Comparison of ENCODE assay signal across 17 cellular contexts in genomic region chr14:28157887-28158791, GRCh38.
A peak's percentile ranks its signal among the peaks of the same experiment; 100 is the strongest.
DNase-seq lines count a peak whose midpoint lies in the region; ATAC-seq and TF ChIP-seq lines count a peak whose summit lies in the region.
"Had no signal": no experiment of that assay in that cellular context is flagged by ENCODE, and none has a peak within 500 bp of the region (broad histone marks: within the 10 kb centered on the region; RNA-seq: fewer than 3 reads in every experiment).

No MANE protein-coding gene starts in this region.

- intact Hi-C loops in left ventricle myocardium superior (cut with micrococcal nuclease) (no loop called here), left ventricle myocardium inferior (cut with micrococcal nuclease) (no loop called here)
- intact Hi-C loops in activated CD4-positive, alpha-beta T cell treated with anti-CD3 and anti-CD28 coated beads for 36 hours (cut with DNase I, micrococcal nuclease), result no loop called here

- H2BK12ac ChIP-seq in neuronal stem cell (ENCODE audit: low read length), result peak overlapping the region; percentile 22

- peaks cover 4% of the 10 kb centered on the region for H3K9me3 ChIP-seq in left ventricle myocardium inferior (replicated peaks)
- H3K9me3 ChIP-seq in neuronal stem cell (replicated peaks in 1 of 2; ENCODE audit: control insufficient read depth in 2 of 2, insufficient read depth in 1 of 2, low read depth in 1 of 2, low read length in 2 of 2), result no peaks in the 10 kb centered on the region
- H3K9me3 ChIP-seq: HAP-1, Peyer's patch, SJSA1 had no signal

- H4K91ac ChIP-seq in neuronal stem cell (ENCODE audit: low read depth, low read length, poor library complexity), result peak overlapping the region; percentile 43

- no peak overlapping the region for H3K4me3 Mint-ChIP-seq in activated CD4-positive, alpha-beta T cell treated with anti-CD3 and anti-CD28 coated beads for 36 hours

- no peak overlapping the region for H2BK5ac ChIP-seq in neuronal stem cell (ENCODE audit: low read length)

- H3K14ac ChIP-seq in neuronal stem cell (ENCODE audit: low read length), result peak overlapping the region; percentile 94

- H3K9ac ChIP-seq in neuronal stem cell (ENCODE audit: low read depth, low read length, poor library complexity), result peak overlapping the region; percentile 44

- H3K36me3 ChIP-seq in left ventricle myocardium inferior, result no peaks in the 10 kb centered on the region
- H3K36me3 ChIP-seq in neuronal stem cell (replicated peaks in 1 of 2; ENCODE audit: control insufficient read depth in 2 of 2, insufficient read depth in 2 of 2, low read length in 2 of 2), result no peaks in the 10 kb centered on the region
- H3K36me3 ChIP-seq: HAP-1, Peyer's patch, SJSA1 had no signal

- CTCF ChIA-PET in activated CD4-positive, alpha-beta T cell treated with anti-CD3 and anti-CD28 coated beads for 36 hours (lab: Charles Lee), result no interaction called here

- WGBS in neuronal stem cell (ENCODE audit: extremely low coverage in 2 of 2, insufficient read length in 2 of 2, insufficient replicate concordance in 1 of 2), 2 donors, result no CpG with 5 or more reads among the region's 26 CpGs

- POLR2A ChIA-PET in activated CD4-positive, alpha-beta T cell treated with anti-CD3 and anti-CD28 coated beads for 36 hours (lab: Charles Lee), result no interaction called here

- no peak overlapping the region for H2BK15ac ChIP-seq in neuronal stem cell (ENCODE audit: low read length)

- H3K4me1 Mint-ChIP-seq in activated CD4-positive, alpha-beta T cell treated with anti-CD3 and anti-CD28 coated beads for 36 hours, result no peaks in the 10 kb centered on the region

- peak overlapping the region; percentile 52 for H3K18ac ChIP-seq in neuronal stem cell (ENCODE audit: low read length)

- no peak overlapping the region for H3K27ac Mint-ChIP-seq in activated CD4-positive, alpha-beta T cell treated with anti-CD3 and anti-CD28 coated beads for 36 hours

- ATAC-seq in left ventricle myocardium superior (no peak), SK-N-SH treated with all-trans-retinoic acid at 6 μM for 48 hours (peak; percentile 66), GM19397 (IDR thresholded peaks at IDR 0.05; ENCODE audit: unreplicated experiment) (no peak)
- no peak for ATAC-seq in activated CD4-positive, alpha-beta T cell treated with anti-CD3 and anti-CD28 coated beads for 36 hours

- no peak overlapping the region for H3K4me2 ChIP-seq in neuronal stem cell (ENCODE audit: insufficient read depth, low read length, poor library complexity, severe bottlenecking)

- H2BK120ac ChIP-seq in neuronal stem cell (ENCODE audit: low read depth, low read length), result peak overlapping the region; percentile 31

- H3K27ac ChIP-seq in left ventricle myocardium inferior (replicated peaks) (no peak overlapping the region), neuronal stem cell (replicated peaks; ENCODE audit: low read length) (no peak overlapping the region), substantia nigra (ENCODE audit: low read depth, low read length, poor library complexity, severe bottlenecking) (no peak overlapping the region)
- H3K27ac ChIP-seq: Peyer's patch, SJSA1 had no signal

- TF ChIP-seq CTCF in left ventricle myocardium inferior (IDR thresholded peaks at IDR 0.05; ENCODE audit: borderline replicate concordance), result no peak

- DNase-seq in left ventricle myocardium superior, result peak; percentile 18
- DNase-seq in left ventricle myocardium inferior, result no peak
- no peak for DNase-seq in neuronal stem cell (ENCODE audit: low spot score)
- DNase-seq in substantia nigra (lab: John Stamatoyannopoulos, UW), result no peak
- no peak for DNase-seq in HuH-7 (ENCODE audit: low spot score)
- no peak for DNase-seq in activated CD4-positive, alpha-beta T cell treated with anti-CD3 and anti-CD28 coated beads for 36 hours
- DNase-seq: C1 segment of cervical spinal cord, DMS 273 treated with DMSO at 0.1 percent for 48 hours, NCI-H1092 treated with DMSO at 0.1 percent for 48 hours, NCI-H1694 treated with DMSO at 0.1 percent for 48 hours, NCI-H446 treated with DMSO at 0.1 percent for 48 hours, NCI-H774 had no signal

- H2AK5ac ChIP-seq in neuronal stem cell (ENCODE audit: low read depth, low read length), result peak overlapping the region; percentile 14

- H3K9me3 Mint-ChIP-seq in activated CD4-positive, alpha-beta T cell treated with anti-CD3 and anti-CD28 coated beads for 36 hours (ENCODE audit: low read depth), result peaks cover 5% of the 10 kb centered on the region

- no peak overlapping the region for H3K4ac ChIP-seq in neuronal stem cell (ENCODE audit: low read length)

- H3K4me3 ChIP-seq in left ventricle myocardium inferior, result no peak overlapping the region
- no peak overlapping the region for H3K4me3 ChIP-seq in neuronal stem cell (ENCODE audit: low read length in 2 of 2)
- H3K4me3 ChIP-seq: HAP-1, Peyer's patch, SJSA1 had no signal

- H3K23ac ChIP-seq in neuronal stem cell (ENCODE audit: low read depth, low read length, poor library complexity), result peak overlapping the region; percentile 31

- H3K27me3 ChIP-seq in left ventricle myocardium inferior (ENCODE audit: low read depth) (no peaks in the 10 kb centered on the region), neuronal stem cell (ENCODE audit: control insufficient read depth in 3 of 3, insufficient read depth in 3 of 3, low read depth in 1 of 3, low read length in 3 of 3) (no peaks in the 10 kb centered on the region)
- H3K27me3 ChIP-seq: Peyer's patch, SJSA1 had no signal

- H3K79me1 ChIP-seq in neuronal stem cell (ENCODE audit: low read depth, low read length), result no peaks in the 10 kb centered on the region

- H3K27me3 Mint-ChIP-seq in activated CD4-positive, alpha-beta T cell treated with anti-CD3 and anti-CD28 coated beads for 36 hours, result no peaks in the 10 kb centered on the region

- no peaks in the 10 kb centered on the region for H3K36me3 Mint-ChIP-seq in activated CD4-positive, alpha-beta T cell treated with anti-CD3 and anti-CD28 coated beads for 36 hours (ENCODE audit: low read depth)

- H4K8ac ChIP-seq in neuronal stem cell (ENCODE audit: low read depth, low read length), result peak overlapping the region; percentile 43

- no peaks in the 10 kb centered on the region for H3K4me1 ChIP-seq in left ventricle myocardium inferior
- no peaks in the 10 kb centered on the region for H3K4me1 ChIP-seq in neuronal stem cell (ENCODE audit: control insufficient read depth in 2 of 2, insufficient read depth in 1 of 2, low read depth in 1 of 2, low read length in 2 of 2)
- H3K4me1 ChIP-seq: HAP-1, Peyer's patch, SJSA1 had no signal

- H2AFZ ChIP-seq in neuronal stem cell (ENCODE audit: low read length), result peak overlapping the region; percentile 24

TF ChIP-seq in SK-N-SH treated with all-trans-retinoic acid at 6 μM for 48 hours, 23 proteins besides CTCF, POLR2A, EP300 and RAD21 (continues in another document):
- TF ChIP-seq ARNTL (CRISPR knock-in tag; IDR thresholded peaks at IDR 0.05; ENCODE audit: borderline replicate concordance, low read depth) (no peak), PPARA (CRISPR knock-in tag; IDR thresholded peaks at IDR 0.05; ENCODE audit: borderline replicate concordance) (no peak), CSRNP3 (CRISPR knock-in tag; IDR thresholded peaks at IDR 0.05) (no peak), TSHZ2 (CRISPR knock-in tag; IDR thresholded peaks at IDR 0.05) (no peak), ISL1 (CRISPR knock-in tag; IDR thresholded peaks at IDR 0.05) (no peak), ESRRG (CRISPR knock-in tag; IDR thresholded peaks at IDR 0.05) (no peak), ZFP30 (CRISPR knock-in tag; IDR thresholded peaks at IDR 0.05) (no peak), OSR1 (CRISPR knock-in tag; IDR thresholded peaks at IDR 0.05) (no peak), SNAI2 (CRISPR knock-in tag; IDR thresholded peaks at IDR 0.05) (no peak)
